In genomic region chr10:3959370-3960266, GRCh38 we compare ENCODE assay signal across 20 cellular contexts.
A peak's percentile ranks its signal among the peaks of the same experiment; 100 is the strongest.
DNase-seq lines count a peak whose midpoint lies in the region; ATAC-seq and TF ChIP-seq lines count a peak whose summit lies in the region.
"Had no signal": no experiment of that assay in that cellular context is flagged by ENCODE, and none has a peak within 500 bp of the region (broad histone marks: within the 10 kb centered on the region; RNA-seq: fewer than 3 reads in every experiment).

No MANE protein-coding gene starts in this region.

- peaks cover 57% of the 10 kb centered on the region for H3K4me1 ChIP-seq in DND-41 (ENCODE audit: insufficient read depth, low read length)
- peaks cover 58% of the 10 kb centered on the region for H3K4me1 ChIP-seq in Karpas-422 (ENCODE audit: low read length)
- peaks cover 30% of the 10 kb centered on the region for H3K4me1 ChIP-seq in neural progenitor cell
- H3K4me1 ChIP-seq: HAP-1, left lung had no signal

- H3K27ac ChIP-seq in DND-41 (ENCODE audit: low read length) (peak overlapping the region; percentile 93), Karpas-422 (ENCODE audit: low read length) (peak overlapping the region; percentile 95), neural progenitor cell (no peak overlapping the region)
- H3K27ac ChIP-seq: esophagus squamous epithelium, HL-60, left lung, tibial artery, WERI-Rb-1 had no signal

- no peaks in the 10 kb centered on the region for H3K36me3 Mint-ChIP-seq in activated naive CD8-positive, alpha-beta T cell treated with anti-CD3 and anti-CD28 coated beads, Interleukin-2, amount 50 U/mL, for 24 hours (ENCODE audit: low read depth)
- no peaks in the 10 kb centered on the region for H3K36me3 Mint-ChIP-seq in neural progenitor cell

- H3K4me1 Mint-ChIP-seq in activated naive CD8-positive, alpha-beta T cell treated with anti-CD3 and anti-CD28 coated beads, Interleukin-2, amount 50 U/mL, for 24 hours = peaks cover 24% of the 10 kb centered on the region
- peaks cover 54% of the 10 kb centered on the region for H3K4me1 Mint-ChIP-seq in neural progenitor cell

- H4K20me1 ChIP-seq in DND-41 (ENCODE audit: insufficient read depth, low read length) (no peaks in the 10 kb centered on the region), Karpas-422 (ENCODE audit: insufficient read depth, low read depth, low read length) (no peaks in the 10 kb centered on the region), neural progenitor cell (ENCODE audit: low read depth) (no peaks in the 10 kb centered on the region)

- H2AFZ ChIP-seq in DND-41 (ENCODE audit: low read depth, low read length) = peak overlapping the region; percentile 58
- H2AFZ ChIP-seq in Karpas-422 (ENCODE audit: low read length) = peak overlapping the region; percentile 22; the same call in 1 of the 2 replicates
- H2AFZ ChIP-seq in neural progenitor cell (replicated peaks) = peak overlapping the region; percentile 74

- TF ChIP-seq CTCF in DND-41 (IDR thresholded peaks at IDR 0.05; ENCODE audit: borderline replicate concordance, extremely low read depth, low read length, poor library complexity, severe bottlenecking) = no peak
- no peak for TF ChIP-seq CTCF in neural progenitor cell (IDR thresholded peaks at IDR 0.05)
- TF ChIP-seq CTCF in foreskin fibroblast (IDR thresholded peaks at IDR 0.05; ENCODE audit: low read depth, low read length) = no peak

- no peaks in the 10 kb centered on the region for H3K9me2 ChIP-seq in Karpas-422 (replicated peaks; ENCODE audit: insufficient read depth, low read length)

- H3F3A ChIP-seq in neural progenitor cell (ENCODE audit: low read depth) = peaks cover 19% of the 10 kb centered on the region

- peak overlapping the region in 1 of 2 experiments; percentile 45; a peak in 2 of 4 replicates for H3K4me3 ChIP-seq in DND-41 (ENCODE audit: low read depth in 1 of 2, low read length in 2 of 2)
- H3K4me3 ChIP-seq in Karpas-422 (ENCODE audit: low read length) = peak overlapping the region; percentile 54
- no peak overlapping the region for H3K4me3 ChIP-seq in neural progenitor cell
- no peak overlapping the region for H3K4me3 ChIP-seq in foreskin fibroblast (ENCODE audit: low read depth in 1 of 2, low read length in 2 of 2)
- H3K4me3 ChIP-seq: esophagus squamous epithelium, HAP-1, left lung, tibial artery had no signal

- H3K4me2 ChIP-seq in DND-41 (ENCODE audit: insufficient read depth, low read length) (peak overlapping the region; percentile 58), Karpas-422 (ENCODE audit: low read depth, low read length, poor library complexity, severe bottlenecking) (peak overlapping the region; percentile 67), neural progenitor cell (no peak overlapping the region)

- H3K9me3 ChIP-seq in DND-41 (ENCODE audit: insufficient read depth, low read length, severe bottlenecking) (no peaks in the 10 kb centered on the region), Karpas-422 (ENCODE audit: low read length) (no peaks in the 10 kb centered on the region), neural progenitor cell (ENCODE audit: low read depth) (no peaks in the 10 kb centered on the region)
- H3K9me3 ChIP-seq: esophagus squamous epithelium, HAP-1, left lung, tibial artery had no signal

- H3K79me2 ChIP-seq in DND-41 (ENCODE audit: insufficient read depth, low read length) (no peaks in the 10 kb centered on the region), Karpas-422 (ENCODE audit: low read length) (no peaks in the 10 kb centered on the region), neural progenitor cell (ENCODE audit: low read depth) (no peaks in the 10 kb centered on the region)

- no peaks in the 10 kb centered on the region for H3K9me3 Mint-ChIP-seq in activated naive CD8-positive, alpha-beta T cell treated with anti-CD3 and anti-CD28 coated beads, Interleukin-2, amount 50 U/mL, for 24 hours
- H3K9me3 Mint-ChIP-seq in neural progenitor cell = no peaks in the 10 kb centered on the region
- H3K9me3 Mint-ChIP-seq: T-helper 1 cell treated with Interleukin-12 subunit alpha and Interleukin-12 subunit beta and Interleukin-4 antibody, amounts not matched to agents 30 μg/mL and 1 μg/mL, for 36 hours had no signal

- no peaks in the 10 kb centered on the region for H3K27me3 Mint-ChIP-seq in activated naive CD8-positive, alpha-beta T cell treated with anti-CD3 and anti-CD28 coated beads, Interleukin-2, amount 50 U/mL, for 24 hours
- peaks cover 2% of the 10 kb centered on the region for H3K27me3 Mint-ChIP-seq in neural progenitor cell (ENCODE audit: insufficient read depth, low read depth)

- peak overlapping the region; percentile 22 for H3K4me3 Mint-ChIP-seq in activated naive CD8-positive, alpha-beta T cell treated with anti-CD3 and anti-CD28 coated beads, Interleukin-2, amount 50 U/mL, for 24 hours
- H3K4me3 Mint-ChIP-seq in neural progenitor cell = no peak overlapping the region
- H3K4me3 Mint-ChIP-seq: T-helper 1 cell treated with Interleukin-12 subunit alpha and Interleukin-12 subunit beta and Interleukin-4 antibody, amounts not matched to agents 30 μg/mL and 1 μg/mL, for 36 hours had no signal

- ATAC-seq in DND-41 (ENCODE audit: insufficient read depth, low read depth) (peak; percentile 43), GM18867 (IDR thresholded peaks at IDR 0.05; ENCODE audit: unreplicated experiment) (no peak), left cardiac atrium (no peak)
- ATAC-seq in activated naive CD8-positive, alpha-beta T cell treated with anti-CD3 and anti-CD28 coated beads, Interleukin-2, amount 50 U/mL, for 24 hours = no peak
- ATAC-seq: left lung had no signal

- H3K27me3 ChIP-seq in DND-41 (ENCODE audit: insufficient read depth, low read length, poor library complexity) (no peaks in the 10 kb centered on the region), Karpas-422 (ENCODE audit: low read length) (no peaks in the 10 kb centered on the region), neural progenitor cell (no peaks in the 10 kb centered on the region)
- H3K27me3 ChIP-seq: esophagus squamous epithelium, left lung, tibial artery had no signal

- peak overlapping the region; percentile 38 for H3K27ac Mint-ChIP-seq in activated naive CD8-positive, alpha-beta T cell treated with anti-CD3 and anti-CD28 coated beads, Interleukin-2, amount 50 U/mL, for 24 hours
- peak overlapping the region; percentile 4 for H3K27ac Mint-ChIP-seq in neural progenitor cell
- H3K27ac Mint-ChIP-seq: T-helper 1 cell treated with Interleukin-12 subunit alpha and Interleukin-12 subunit beta and Interleukin-4 antibody, amounts not matched to agents 30 μg/mL and 1 μg/mL, for 36 hours had no signal

- H3K36me3 ChIP-seq in DND-41 (ENCODE audit: insufficient read depth, low read length) (no peaks in the 10 kb centered on the region), Karpas-422 (ENCODE audit: insufficient read depth, low read length) (no peaks in the 10 kb centered on the region), neural progenitor cell (no peaks in the 10 kb centered on the region)
- H3K36me3 ChIP-seq: esophagus squamous epithelium, HAP-1, left lung, tibial artery, WERI-Rb-1 had no signal

- DNase-seq in DND-41 (peak; percentile 79), Karpas-422 (peak; percentile 90), neural progenitor cell (ENCODE audit: low spot score) (no peak), foreskin fibroblast (no peak), left cardiac atrium (no peak)
- no peak for DNase-seq in activated naive CD8-positive, alpha-beta T cell treated with anti-CD3 and anti-CD28 coated beads, Interleukin-2, amount 50 U/mL, for 24 hours
- DNase-seq: effector CD4-positive, alpha-beta T cell; esophagus squamous epithelium; IMR-90; left lung; NCI-H146; NCI-H748 treated with DMSO at 0.1 percent for 48 hours; OCI-M1; SHP77 treated with DMSO at 0.1 percent for 48 hours; tibial artery; WERI-Rb-1 had no signal

- intact Hi-C loops in left cardiac atrium (cut with DNase I) = no loop called here

- H3K9ac ChIP-seq in DND-41 (ENCODE audit: low read depth, low read length) = peak overlapping the region; percentile 50
- peak overlapping the region; percentile 56 for H3K9ac ChIP-seq in Karpas-422 (ENCODE audit: low read length)
- H3K9ac ChIP-seq in neural progenitor cell = no peak overlapping the region

Comparison
In these comparisons a context has a peak if more than half of its experiments do, and no peak if none do; other contexts are left out.
1. DNase-seq: peak in DND-41 (single experiment) and Karpas-422 (single experiment); none in activated naive CD8-positive, alpha-beta T cell treated with anti-CD3 and anti-CD28 coated beads, Interleukin-2, amount 50 U/mL, for 24 hours (single experiment), neural progenitor cell (single experiment), foreskin fibroblast (0 of 2) and left cardiac atrium (single experiment).
2. H2AFZ ChIP-seq: peak in every context shown above with its lines; median percentile 74 in neural progenitor cell; 58 in DND-41; 22 in Karpas-422.